2 cellular contexts compared by ENCODE assay signal in genomic region chr1:1943834-1944570, GRCh38.
A peak's percentile ranks its signal among the peaks of the same experiment; 100 is the strongest.
TF ChIP-seq lines count a peak whose summit lies in the region.

No MANE protein-coding gene starts in this region.

TF ChIP-seq in WTC11, 78 proteins besides CTCF, POLR2A, EP300 and RAD21 (continued from another document):
- no peak; the same call in 1 of the 2 replicates for TF ChIP-seq FOXP1 (CRISPR knock-in tag; IDR thresholded peaks at IDR 0.05; ENCODE audit: borderline replicate concordance)
- TF ChIP-seq MAX (CRISPR knock-in tag; IDR thresholded peaks at IDR 0.05), result no peak
- no peak for TF ChIP-seq TCF7 (CRISPR knock-in tag; IDR thresholded peaks at IDR 0.05; ENCODE audit: low read depth)
- TF ChIP-seq NFYB (CRISPR knock-in tag; conservative IDR thresholded peaks at IDR 0.05; ENCODE audit: low read depth), result no peak
- TF ChIP-seq GABPB1 (CRISPR knock-in tag; IDR thresholded peaks at IDR 0.05), result no peak
- TF ChIP-seq NR3C1 (CRISPR knock-in tag; conservative IDR thresholded peaks at IDR 0.05; ENCODE audit: low read depth), result no peak
- TF ChIP-seq GRHL2 (CRISPR knock-in tag; IDR thresholded peaks at IDR 0.05; ENCODE audit: insufficient replicate concordance, severe bottlenecking), result no peak
- TF ChIP-seq FOXJ3 (CRISPR knock-in tag; IDR thresholded peaks at IDR 0.05; ENCODE audit: borderline replicate concordance), result no peak
- no peak for TF ChIP-seq ELF4 (CRISPR knock-in tag; IDR thresholded peaks at IDR 0.05; ENCODE audit: low read depth)
- 0 out of 2 replicates have a peak, but pooled peaks have one; percentile 28 for TF ChIP-seq IRF1 (CRISPR knock-in tag; IDR thresholded peaks at IDR 0.05)
- 0 out of 2 replicates have a peak, but pooled peaks have one; percentile 18 for TF ChIP-seq ZNF121 (CRISPR knock-in tag; IDR thresholded peaks at IDR 0.05)
- no peak for TF ChIP-seq SOX15 (CRISPR knock-in tag; IDR thresholded peaks at IDR 0.05)
- peak; percentile 67; the same call in 1 of the 2 replicates for TF ChIP-seq FOXK1 (CRISPR knock-in tag; IDR thresholded peaks at IDR 0.05)
- TF ChIP-seq SMAD4 (CRISPR knock-in tag; IDR thresholded peaks at IDR 0.05), result no peak
- no peak for TF ChIP-seq ZNF219 (CRISPR knock-in tag; IDR thresholded peaks at IDR 0.05; ENCODE audit: borderline replicate concordance)

TF ChIP-seq in HepG2, 621 proteins besides CTCF, POLR2A, EP300 and RAD21 (continued from another document and continues in another):
- TF ChIP-seq CREBL2 (CRISPR knock-in tag; IDR thresholded peaks at IDR 0.05; ENCODE audit: borderline replicate concordance) (no peak), MXI1 (IDR thresholded peaks at IDR 0.05; ENCODE audit: borderline replicate concordance, low read depth, low read length) (peak; percentile 59; the same call in 1 of the 3 replicates), ADNP (CRISPR knock-in tag; IDR thresholded peaks at IDR 0.05) (no peak), SP4 (CRISPR knock-in tag; IDR thresholded peaks at IDR 0.05) (peak; percentile 81; the same call in 1 of the 2 replicates), ZBTB7A (CRISPR knock-in tag; IDR thresholded peaks at IDR 0.05) (peak; percentile 96), NR2C2 (CRISPR knock-in tag; IDR thresholded peaks at IDR 0.05; ENCODE audit: borderline replicate concordance) (peak; percentile 19; the same call in 1 of the 2 replicates), ZNF772 (CRISPR knock-in tag; IDR thresholded peaks at IDR 0.05) (no peak; the same call in 1 of the 2 replicates), SP5 (CRISPR knock-in tag; IDR thresholded peaks at IDR 0.05; ENCODE audit: borderline replicate concordance, low read depth) (peak; percentile 74), JARID2 (CRISPR knock-in tag; IDR thresholded peaks at IDR 0.05; ENCODE audit: insufficient replicate concordance) (peak; percentile 84), PAF1 (CRISPR knock-in tag; IDR thresholded peaks at IDR 0.05) (no peak), GTF3A (CRISPR knock-in tag; conservative IDR thresholded peaks at IDR 0.05) (0 out of 2 replicates have a peak, but pooled peaks have one; percentile 40), KDM5B (CRISPR knock-in tag; IDR thresholded peaks at IDR 0.05; ENCODE audit: borderline replicate concordance) (peak; percentile 85), TFDP2 (CRISPR knock-in tag; IDR thresholded peaks at IDR 0.05) (peak; percentile 30; the same call in 1 of the 2 replicates), PRDM15 (CRISPR knock-in tag; IDR thresholded peaks at IDR 0.05) (no peak), IRF2 (CRISPR knock-in tag; IDR thresholded peaks at IDR 0.05) (peak; percentile 81), ZNF513 (CRISPR knock-in tag; conservative IDR thresholded peaks at IDR 0.05) (no peak), ARID5B (CRISPR knock-in tag; IDR thresholded peaks at IDR 0.05) (peak; percentile 49; the same call in 1 of the 2 replicates), YEATS4 (CRISPR knock-in tag; IDR thresholded peaks at IDR 0.05; ENCODE audit: borderline replicate concordance) (peak; percentile 75; the same call in 1 of the 2 replicates), PCBP2 (optimal IDR thresholded peaks at IDR 0.05; ENCODE audit: low read depth, low read length, poor library complexity, severe bottlenecking) (no peak), MTERF4 (CRISPR knock-in tag; IDR thresholded peaks at IDR 0.05) (no peak), ZNF709 (CRISPR knock-in tag; IDR thresholded peaks at IDR 0.05) (no peak), PRPF4 (IDR thresholded peaks at IDR 0.05; ENCODE audit: low read depth, low read length, poor library complexity, severe bottlenecking) (no peak), ZNF768 (CRISPR knock-in tag; IDR thresholded peaks at IDR 0.05) (peak; percentile 83), HOXA7 (CRISPR knock-in tag; IDR thresholded peaks at IDR 0.05) (no peak), LCORL (IDR thresholded peaks at IDR 0.05) (no peak), LCORL (CRISPR knock-in tag; IDR thresholded peaks at IDR 0.05) (peak; percentile 87), ZNF788 (CRISPR knock-in tag; IDR thresholded peaks at IDR 0.05; ENCODE audit: borderline replicate concordance) (peak; percentile 84; the same call in 1 of the 2 replicates), RFX3 (CRISPR knock-in tag; IDR thresholded peaks at IDR 0.05) (no peak), ZMAT3 (CRISPR knock-in tag; conservative IDR thresholded peaks at IDR 0.05) (peak; percentile 9; the same call in 1 of the 2 replicates), DBP (CRISPR knock-in tag; IDR thresholded peaks at IDR 0.05; ENCODE audit: not compliant biosample characterization) (no peak), ZFY (CRISPR knock-in tag; IDR thresholded peaks at IDR 0.05) (no peak; the same call in none of the 2 replicates), PAXIP1 (CRISPR knock-in tag; conservative IDR thresholded peaks at IDR 0.05) (no peak; the same call in 1 of the 2 replicates), ATF2 (CRISPR knock-in tag; IDR thresholded peaks at IDR 0.05) (no peak), WIZ (CRISPR knock-in tag; IDR thresholded peaks at IDR 0.05) (no peak), ARNTL (CRISPR knock-in tag; IDR thresholded peaks at IDR 0.05) (no peak), SIX4 (CRISPR knock-in tag; IDR thresholded peaks at IDR 0.05) (peak; percentile 44; the same call in 1 of the 2 replicates), RXRB (CRISPR knock-in tag; IDR thresholded peaks at IDR 0.05; ENCODE audit: borderline replicate concordance) (peak; percentile 34; the same call in 1 of the 2 replicates), ZNF235 (CRISPR knock-in tag; IDR thresholded peaks at IDR 0.05; ENCODE audit: borderline replicate concordance) (no peak)
